ENCODE assay signal across 27 cellular contexts in the genomic region with DNA sequence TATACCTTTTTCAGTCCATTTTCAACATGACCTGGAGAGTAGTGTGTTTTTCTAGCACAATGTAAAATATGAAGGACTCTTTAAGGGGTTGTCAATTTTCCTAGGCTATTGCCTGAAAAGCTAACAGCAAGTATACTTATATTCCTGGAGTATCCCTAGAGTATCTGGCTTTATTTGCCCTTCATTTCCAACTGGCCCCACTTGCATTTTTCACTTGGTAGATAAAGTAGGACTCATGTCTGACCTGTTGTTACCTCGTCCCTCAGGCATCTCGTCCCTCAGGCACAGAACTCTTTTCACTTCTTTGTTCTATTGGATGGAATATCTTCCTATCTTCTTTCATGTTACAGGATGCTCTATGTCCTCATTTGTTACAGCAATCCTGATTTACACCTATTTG.
"Had no signal": no experiment of that assay in that cellular context is flagged by ENCODE, and none has a peak within 500 bp of the region (broad histone marks: within the 10 kb centered on the region; RNA-seq: fewer than 3 reads in every experiment).

No MANE protein-coding gene starts in this region.

- H3K36me3 Mint-ChIP-seq: stimulated activated effector memory CD8-positive, alpha-beta T cell treated with anti-CD3 and anti-CD28 coated beads, Interleukin-12 subunit alpha, Interleukin-12 subunit beta, amount 100 ng/mL, for 72 hours had no signal

- H3K9me3 ChIP-seq: testis, thyroid gland, transverse colon, vagina had no signal

- H3K4me1 Mint-ChIP-seq: stimulated activated effector memory CD8-positive, alpha-beta T cell treated with anti-CD3 and anti-CD28 coated beads, Interleukin-12 subunit alpha, Interleukin-12 subunit beta, amount 100 ng/mL, for 72 hours; stimulated activated memory B cell treated with anti-CD40 and anti-IgM and Interleukin-4, amounts not matched to agents 10 μg/mL and 1 μg/mL and 100 μg/mL, for 72 hours; stimulated activated naive B cell treated with anti-CD40 and anti-IgM and Interleukin-4, amounts not matched to agents 10 μg/mL and 1 μg/mL and 100 μg/mL, for 72 hours; stimulated activated naive CD8-positive, alpha-beta T cell treated with anti-CD3 and anti-CD28 coated beads, Interleukin-15, amount 100 ng/mL, for 72 hours had no signal

- ATAC-seq: stimulated activated effector memory CD8-positive, alpha-beta T cell treated with anti-CD3 and anti-CD28 coated beads, Interleukin-12 subunit alpha, Interleukin-12 subunit beta, amount 100 ng/mL, for 72 hours; stimulated activated memory B cell treated with anti-CD40 and anti-IgM and Interleukin-4, amounts not matched to agents 10 μg/mL and 1 μg/mL and 100 μg/mL, for 72 hours; stimulated activated naive B cell treated with anti-CD40 and anti-IgM and Interleukin-4, amounts not matched to agents 10 μg/mL and 1 μg/mL and 100 μg/mL, for 72 hours; stimulated activated naive CD8-positive, alpha-beta T cell treated with anti-CD3 and anti-CD28 coated beads, Interleukin-15, amount 100 ng/mL, for 72 hours; stimulated activated naive CD8-positive, alpha-beta T cell treated with anti-CD3 and anti-CD28 coated beads, Interleukin-15, Interleukin-2, amounts not matched to agents 100 U/mL and 50 U/mL, for 24 hours had no signal

- H3K9me3 Mint-ChIP-seq: type B pancreatic cell had no signal

- H3K4me1 ChIP-seq: stomach, suprapubic skin, testis, thyroid gland, tibial artery, tibial nerve, transverse colon, upper lobe of left lung, vagina had no signal

- H3K27me3 Mint-ChIP-seq: stimulated activated memory B cell treated with anti-CD40 and anti-IgM and Interleukin-4, amounts not matched to agents 10 μg/mL and 1 μg/mL and 100 μg/mL, for 72 hours; stimulated activated naive B cell treated with anti-CD40 and anti-IgM and Interleukin-4, amounts not matched to agents 10 μg/mL and 1 μg/mL and 100 μg/mL, for 72 hours; stimulated activated naive CD8-positive, alpha-beta T cell treated with anti-CD3 and anti-CD28 coated beads, Interleukin-15, amount 100 ng/mL, for 72 hours; stimulated activated naive CD8-positive, alpha-beta T cell treated with anti-CD3 and anti-CD28 coated beads, Interleukin-15, Interleukin-2, amounts not matched to agents 100 ng/mL and 50 ng/mL, for 24 hours; type B pancreatic cell had no signal

- H3K27ac Mint-ChIP-seq: stimulated activated effector memory CD8-positive, alpha-beta T cell treated with anti-CD3 and anti-CD28 coated beads, Interleukin-12 subunit alpha, Interleukin-12 subunit beta, amount 100 ng/mL, for 72 hours; stimulated activated memory B cell treated with anti-CD40 and anti-IgM and Interleukin-4, amounts not matched to agents 10 μg/mL and 1 μg/mL and 100 μg/mL, for 72 hours; stimulated activated naive B cell treated with anti-CD40 and anti-IgM and Interleukin-4, amounts not matched to agents 10 μg/mL and 1 μg/mL and 100 μg/mL, for 72 hours; stimulated activated naive CD8-positive, alpha-beta T cell treated with anti-CD3 and anti-CD28 coated beads, Interleukin-15, amount 100 ng/mL, for 72 hours; stimulated activated naive CD8-positive, alpha-beta T cell treated with anti-CD3 and anti-CD28 coated beads, Interleukin-15, Interleukin-2, amounts not matched to agents 100 ng/mL and 50 ng/mL, for 24 hours; type B pancreatic cell had no signal

- H3K4me3 Mint-ChIP-seq: stimulated activated effector memory CD8-positive, alpha-beta T cell treated with anti-CD3 and anti-CD28 coated beads, Interleukin-12 subunit alpha, Interleukin-12 subunit beta, amount 100 ng/mL, for 72 hours; stimulated activated memory B cell treated with anti-CD40 and anti-IgM and Interleukin-4, amounts not matched to agents 10 μg/mL and 1 μg/mL and 100 μg/mL, for 72 hours; stimulated activated naive B cell treated with anti-CD40 and anti-IgM and Interleukin-4, amounts not matched to agents 10 μg/mL and 1 μg/mL and 100 μg/mL, for 72 hours; stimulated activated naive CD8-positive, alpha-beta T cell treated with anti-CD3 and anti-CD28 coated beads, Interleukin-15, amount 100 ng/mL, for 72 hours; stimulated activated naive CD8-positive, alpha-beta T cell treated with anti-CD3 and anti-CD28 coated beads, Interleukin-15, Interleukin-2, amounts not matched to agents 100 ng/mL and 50 ng/mL, for 24 hours; type B pancreatic cell had no signal

- DNase-seq: stimulated activated CD4-positive, alpha-beta T cell treated with anti-CD3 and anti-CD28 coated beads, Interleukin-2, amount 100 ng/mL, for 24 hours; stimulated activated CD4-positive, alpha-beta T cell treated with anti-CD3 and anti-CD28 coated beads, Interleukin-2, amount 100 ng/mL, for 48 hours; stimulated activated CD4-positive, alpha-beta T cell treated with anti-CD3 and anti-CD28 coated beads, Interleukin-4, amount 100 ng/mL, for 1 hour; stimulated activated CD4-positive, alpha-beta T cell treated with anti-CD3 and anti-CD28 coated beads, Interleukin-4, amount 100 ng/mL, for 24 hours; stimulated activated CD4-positive, alpha-beta T cell treated with anti-CD3 and anti-CD28 coated beads, Interleukin-4, amount 100 ng/mL, for 4 hours; stimulated activated CD8-positive, alpha-beta memory T cell treated with anti-CD3 and anti-CD28 coated beads, Interleukin-4, amount 100 ng/mL, for 48 hours; stimulated activated naive B cell treated with anti-CD40 and anti-IgM and Interleukin-4, amounts not matched to agents 10 μg/mL and 1 μg/mL and 100 μg/mL, for 72 hours; stimulated activated naive CD4-positive, alpha-beta T cell; stimulated activated naive CD4-positive, alpha-beta T cell treated with Interleukin-2 at 50 U/mL for 16 hours; stimulated activated naive CD8-positive, alpha-beta T cell treated with anti-CD3 and anti-CD28 coated beads, Interleukin-15, amount 100 ng/mL, for 72 hours; stimulated activated naive CD8-positive, alpha-beta T cell treated with anti-CD3 and anti-CD28 coated beads, Interleukin-15, Interleukin-2, amounts not matched to agents 100 U/mL and 50 U/mL, for 24 hours; stomach; substantia nigra; testis; thyroid gland; tibial artery; transverse colon; trophoblast cell; upper lobe of left lung had no signal

- H3K36me3 ChIP-seq: suprapubic skin, thoracic aorta, thyroid gland, transverse colon, upper lobe of left lung, vagina had no signal

- H3K27ac ChIP-seq: stomach, suprapubic skin, testis, thoracic aorta, thyroid gland, tibial artery, tibial nerve, transverse colon, upper lobe of left lung, vagina had no signal

- H3K27me3 ChIP-seq: stomach, suprapubic skin, testis, thyroid gland, tibial artery, tibial nerve, transverse colon, upper lobe of left lung, vagina had no signal

- H3K4me3 ChIP-seq: stomach, suprapubic skin, testis, thoracic aorta, thyroid gland, tibial artery, tibial nerve, transverse colon, upper lobe of left lung, vagina had no signal
